27 cellular contexts compared by ENCODE assay signal in the genomic region with DNA sequence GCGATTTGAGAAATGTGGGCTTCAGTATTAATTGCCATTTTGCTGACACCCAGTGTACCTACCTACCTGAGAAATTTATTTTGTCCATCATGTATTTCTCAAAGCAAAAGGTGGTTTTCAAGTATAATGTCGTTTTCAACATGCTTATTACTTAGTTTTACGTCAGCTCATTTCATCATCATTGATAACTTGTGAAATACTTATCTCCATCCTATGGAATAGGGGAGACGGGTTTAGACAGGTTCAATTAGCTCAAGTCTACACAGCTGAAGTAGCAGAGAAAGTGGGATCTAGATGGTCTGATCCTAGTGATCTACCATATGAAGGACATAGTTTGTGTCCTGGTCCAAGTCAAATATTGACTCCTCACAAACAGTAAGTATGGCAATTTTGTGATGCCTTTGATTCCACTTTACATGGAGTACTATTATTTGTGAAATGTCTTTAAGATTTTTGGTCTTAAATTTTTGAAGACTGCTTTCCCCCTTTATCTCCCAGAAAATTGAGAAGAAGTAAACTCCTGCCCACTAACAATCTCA.
"Had no signal": no experiment of that assay in that cellular context is flagged by ENCODE, and none has a peak within 500 bp of the region (broad histone marks: within the 10 kb centered on the region; RNA-seq: fewer than 3 reads in every experiment).

No MANE protein-coding gene starts in this region.

- H3K27ac Mint-ChIP-seq: dendritic cell treated with granulocyte-macrophage colony-stimulating factor and Interleukin-4, amounts not matched to agents 40 ng/mL and 50 ng/mL, for 4 days; mesothelial cell of epicardium; nephron; neural progenitor cell; stimulated activated memory B cell treated with anti-CD40 and anti-IgM and Interleukin-4, amounts not matched to agents 10 μg/mL and 1 μg/mL and 100 μg/mL, for 72 hours; stimulated activated naive CD8-positive, alpha-beta T cell treated with anti-CD3 and anti-CD28 coated beads, Interleukin-15, Interleukin-2, amounts not matched to agents 100 ng/mL and 50 ng/mL, for 24 hours had no signal

- H3K4me3 Mint-ChIP-seq: dendritic cell treated with granulocyte-macrophage colony-stimulating factor and Interleukin-4, amounts not matched to agents 40 ng/mL and 50 ng/mL, for 4 days; mesothelial cell of epicardium; naive thymus-derived CD4-positive, alpha-beta T cell; nephron; neural progenitor cell; stimulated activated memory B cell treated with anti-CD40 and anti-IgM and Interleukin-4, amounts not matched to agents 10 μg/mL and 1 μg/mL and 100 μg/mL, for 72 hours; stimulated activated naive CD8-positive, alpha-beta T cell treated with anti-CD3 and anti-CD28 coated beads, Interleukin-15, Interleukin-2, amounts not matched to agents 100 ng/mL and 50 ng/mL, for 24 hours had no signal

- H3K27ac ChIP-seq: colonic mucosa, esophagus squamous epithelium, neural progenitor cell, psoas muscle, skin epidermis, spleen, thoracic aorta, tibial nerve, upper lobe of left lung had no signal

- H3K4me3 ChIP-seq: colonic mucosa, esophagus squamous epithelium, heart right ventricle, mucosa of descending colon, neural progenitor cell, psoas muscle, skin epidermis, spleen, thoracic aorta, tibial nerve, upper lobe of left lung had no signal

- DNase-seq: colonic mucosa; effector CD8-positive, alpha-beta T cell; esophagus squamous epithelium; foreskin melanocyte; glutamatergic neuron; heart right ventricle; hippocampal formation; left colon; mesenchymal stem cell; mucosa of descending colon; naive thymus-derived CD4-positive, alpha-beta T cell; psoas muscle; right cardiac atrium; spleen; stimulated activated CD4-positive, alpha-beta T cell treated with anti-CD3 and anti-CD28 coated beads, Interleukin-4, amount 100 ng/mL, for 4 hours; upper lobe of left lung had no signal

- FAIRE-seq: islet of Langerhans, urothelium cell line had no signal

- H3K27me3 ChIP-seq: colonic mucosa, esophagus squamous epithelium, heart right ventricle, neural progenitor cell, spleen, tibial nerve, upper lobe of left lung had no signal

- H3K4me1 ChIP-seq: colonic mucosa, neural progenitor cell, psoas muscle had no signal

- H3K36me3 ChIP-seq: colonic mucosa, neural progenitor cell had no signal

- H3K27me3 Mint-ChIP-seq: stimulated activated memory B cell treated with anti-CD40 and anti-IgM and Interleukin-4, amounts not matched to agents 10 μg/mL and 1 μg/mL and 100 μg/mL, for 72 hours; stimulated activated naive CD8-positive, alpha-beta T cell treated with anti-CD3 and anti-CD28 coated beads, Interleukin-15, Interleukin-2, amounts not matched to agents 100 ng/mL and 50 ng/mL, for 24 hours had no signal

- H3K4me1 Mint-ChIP-seq: neural progenitor cell had no signal

- H3K9me3 ChIP-seq: colonic mucosa, esophagus squamous epithelium, heart right ventricle, mucosa of descending colon, psoas muscle, spleen, thoracic aorta, tibial nerve, upper lobe of left lung had no signal

- ATAC-seq: heart right ventricle; left colon; mucosa of descending colon; naive thymus-derived CD4-positive, alpha-beta T cell; psoas muscle; right cardiac atrium; stimulated activated memory B cell treated with anti-CD40 and anti-IgM and Interleukin-4, amounts not matched to agents 10 μg/mL and 1 μg/mL and 100 μg/mL, for 72 hours had no signal
